8 cellular contexts compared by ENCODE assay signal in genomic region chr3:15796771-15797599, GRCh38. TPM values are rescaled to one million over a fixed set of nuclear protein-coding genes. Genes with fewer than 3 reads are reported as not detected.
DNase-seq lines count a peak whose midpoint lies in the region; ATAC-seq, FAIRE-seq and TF ChIP-seq lines count a peak whose summit lies in the region.

No MANE protein-coding gene starts in this region.

- peak; percentile 57 for DNase-seq in Caki2 (ENCODE audit: low read depth)
- DNase-seq in endothelial cell (ENCODE audit: low spot score), result no peak
- DNase-seq in urothelium cell line (ENCODE audit: low spot score), result peak; percentile 26
- DNase-seq in stimulated activated CD4-positive, alpha-beta T cell treated with anti-CD3 and anti-CD28 coated beads, Interleukin-4, amount 100 ng/mL, for 1 hour, result no peak
- DNase-seq in NCI-H1092 (lab: John Stamatoyannopoulos, UW), result no peak

- no peaks in the 10 kb centered on the region for H3K27me3 ChIP-seq in mononuclear cell (ENCODE audit: insufficient read depth, low read length)

- H3K9me3 Mint-ChIP-seq in T-helper 1 cell treated with Interleukin-12 subunit alpha and Interleukin-12 subunit beta and Interleukin-4 antibody, amounts not matched to agents 30 μg/mL and 1 μg/mL, for 36 hours, result no peaks in the 10 kb centered on the region
- no peaks in the 10 kb centered on the region for H3K9me3 Mint-ChIP-seq in endothelial cell (ENCODE audit: unreplicated experiment)

- H3K4me1 Mint-ChIP-seq in T-helper 1 cell treated with Interleukin-12 subunit alpha and Interleukin-12 subunit beta and Interleukin-4 antibody, amounts not matched to agents 30 μg/mL and 1 μg/mL, for 36 hours (ENCODE audit: low read depth), result peaks cover 64% of the 10 kb centered on the region
- H3K4me1 Mint-ChIP-seq in endothelial cell (ENCODE audit: unreplicated experiment), result peaks cover 9% of the 10 kb centered on the region

- H3K27me3 Mint-ChIP-seq in T-helper 1 cell treated with Interleukin-12 subunit alpha and Interleukin-12 subunit beta and Interleukin-4 antibody, amounts not matched to agents 30 μg/mL and 1 μg/mL, for 36 hours (ENCODE audit: low read depth), result no peaks in the 10 kb centered on the region
- no peaks in the 10 kb centered on the region for H3K27me3 Mint-ChIP-seq in endothelial cell (ENCODE audit: unreplicated experiment)

- peak overlapping the region; percentile 30 for H3K4me3 ChIP-seq in mononuclear cell (ENCODE audit: low read length)

- peak overlapping the region; percentile 95 for H3K4me3 Mint-ChIP-seq in T-helper 1 cell treated with Interleukin-12 subunit alpha and Interleukin-12 subunit beta and Interleukin-4 antibody, amounts not matched to agents 30 μg/mL and 1 μg/mL, for 36 hours
- no peak overlapping the region for H3K4me3 Mint-ChIP-seq in endothelial cell (ENCODE audit: unreplicated experiment)

- peak; percentile 28 for ATAC-seq in HG03432 (IDR thresholded peaks at IDR 0.05; ENCODE audit: unreplicated experiment)

- peaks cover 48% of the 10 kb centered on the region for H3K4me1 ChIP-seq in mononuclear cell (ENCODE audit: insufficient read depth, low read length)

- no peaks in the 10 kb centered on the region for H3K9me3 ChIP-seq in mononuclear cell (ENCODE audit: low read depth, low read length)

- peak overlapping the region; percentile 99 for H3K27ac Mint-ChIP-seq in T-helper 1 cell treated with Interleukin-12 subunit alpha and Interleukin-12 subunit beta and Interleukin-4 antibody, amounts not matched to agents 30 μg/mL and 1 μg/mL, for 36 hours
- H3K27ac Mint-ChIP-seq in endothelial cell (ENCODE audit: unreplicated experiment), result peak overlapping the region; percentile 93

- in situ Hi-C loops in Caki2 (cut with HindIII; ENCODE audit: low pct_unique_long_range_greater_than_20kb, low sequenced_read_pairs), result no loop called here

- H3K36me3 Mint-ChIP-seq in T-helper 1 cell treated with Interleukin-12 subunit alpha and Interleukin-12 subunit beta and Interleukin-4 antibody, amounts not matched to agents 30 μg/mL and 1 μg/mL, for 36 hours (ENCODE audit: low read depth), result peaks cover 14% of the 10 kb centered on the region
- H3K36me3 Mint-ChIP-seq in endothelial cell (ENCODE audit: low read depth, unreplicated experiment), result no peaks in the 10 kb centered on the region

- no peak for TF ChIP-seq CTCF in endothelial cell (IDR thresholded peaks at IDR 0.05; ENCODE audit: unreplicated experiment)

- no peak for FAIRE-seq in urothelium cell line (lab: Jason Lieb, UNC)

RNA-seq across cellular contexts. Expression of gene ANKRD28, which starts 0.8 kb away (rescaled TPM):
- total RNA-seq in Caki2 (2014; rRNA removed; shearing (Covaris generic); ENCODE audit: low replicate concordance), result 41.5 and 57.5 TPM in 2 replicates
- total RNA-seq in endothelial cell (ENCODE audit: unreplicated experiment), result 22.6 TPM
- total RNA-seq in mononuclear cell, result 82.3 TPM

Comparison
In these comparisons a context has a peak if more than half of its experiments do, and no peak if none do; other contexts are left out.
1. DNase-seq: peak in Caki2 (single experiment) and urothelium cell line (single experiment); none in endothelial cell (single experiment), stimulated activated CD4-positive, alpha-beta T cell treated with anti-CD3 and anti-CD28 coated beads, Interleukin-4, amount 100 ng/mL, for 1 hour (single experiment) and NCI-H1092 (single experiment).